8 cellular contexts compared by ENCODE assay signal in the genomic region with DNA sequence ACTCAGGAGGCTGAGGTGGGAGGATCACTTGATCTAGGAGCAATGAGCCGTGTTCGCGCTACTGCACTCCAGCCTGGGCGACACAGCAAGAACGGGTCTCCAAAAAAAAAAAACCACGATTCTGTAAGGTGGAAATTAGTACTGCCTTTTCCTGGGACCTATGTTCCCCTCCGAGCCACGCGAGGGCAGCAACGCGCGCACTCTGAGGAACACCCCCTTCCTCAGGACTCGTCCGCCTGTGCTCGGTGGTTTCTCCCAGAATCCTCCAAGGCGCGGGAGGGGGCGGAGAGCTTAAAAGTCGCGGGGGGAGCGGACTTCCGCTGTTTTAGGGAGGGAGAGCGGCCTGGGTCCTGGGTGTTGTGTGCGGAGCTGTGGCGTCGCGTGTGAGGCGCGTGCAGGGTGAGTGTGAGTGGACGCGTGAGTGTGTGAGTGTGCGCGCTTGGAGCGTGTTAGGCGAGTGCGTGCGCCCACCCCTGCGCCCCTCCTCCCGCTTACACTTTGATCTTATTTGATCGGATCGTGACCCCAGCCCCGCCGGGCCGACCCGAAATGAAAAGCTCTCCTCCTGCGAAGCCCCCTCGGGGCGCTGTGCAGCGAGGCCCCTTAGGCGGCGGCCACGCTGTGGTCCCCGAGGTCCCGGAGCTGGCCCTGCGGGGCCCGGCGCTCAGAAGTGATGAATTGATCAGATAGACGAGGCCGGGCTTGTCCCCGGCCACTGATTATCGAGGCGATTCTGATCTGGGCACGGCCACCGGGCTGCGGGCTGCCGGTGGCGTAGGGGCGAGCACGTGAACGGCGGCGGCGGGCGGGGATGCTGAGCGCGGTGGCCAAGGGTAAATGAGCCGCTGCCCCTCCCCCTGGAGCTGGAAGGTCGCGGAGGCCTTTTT. TPM values are rescaled to one million over a fixed set of nuclear protein-coding genes. Genes with fewer than 3 reads are reported as not detected.
DNase-seq lines count a peak whose midpoint lies in the region; ATAC-seq, FAIRE-seq and TF ChIP-seq lines count a peak whose summit lies in the region.

No MANE protein-coding gene starts in this region.

- H3K27ac ChIP-seq in WERI-Rb-1 = peak overlapping the region; percentile 92
- H3K27ac ChIP-seq in spleen = peak overlapping the region; percentile 96 to 99 (median 98)

- H3K4me3 ChIP-seq in AG04449 (ENCODE audit: low read depth, low read length) = peak overlapping the region; percentile 99
- peak overlapping the region; percentile 87 for H3K4me3 ChIP-seq in WERI-Rb-1 (ENCODE audit: low read depth, low read length)
- H3K4me3 ChIP-seq in bronchial epithelial cell (ENCODE audit: low read depth, low read length) = peak overlapping the region; percentile 98
- H3K4me3 ChIP-seq in spleen = peak overlapping the region; percentile 78 to 99 (median 94)

- no peak for FAIRE-seq in bronchial epithelial cell (lab: Jason Lieb, UNC)

- H3K4me1 ChIP-seq in spleen = peaks cover 0 to 33% (median 26%) of the 10 kb centered on the region in 6 donors

- ATAC-seq in GM18868 (IDR thresholded peaks at IDR 0.05; ENCODE audit: unreplicated experiment) (peak; percentile 89), HG03108 (IDR thresholded peaks at IDR 0.05; ENCODE audit: unreplicated experiment) (peak; percentile 83)

- CTCF ChIA-PET in AG04449 (lab: Yijun Ruan, JAX) = interaction anchor here (0.6 to 5.0 kb wide), 35 partner anchors 9 to 397 kb away, joined by 3 to 62 read pairs (median 4); a partner anchor contains a TSS

- H3K9me3 ChIP-seq in WERI-Rb-1 (ENCODE audit: severe bottlenecking) = no peaks in the 10 kb centered on the region
- no peaks in the 10 kb centered on the region for H3K9me3 ChIP-seq in spleen

- peak; percentile 82 for DNase-seq in AG04449 (ENCODE audit: low read depth, low spot score)
- DNase-seq in NCI-H2196 (lab: John Stamatoyannopoulos, UW; ENCODE audit: unreplicated experiment) = peak; percentile 97
- peak; percentile 99 for DNase-seq in WERI-Rb-1
- peak; percentile 87 for DNase-seq in bronchial epithelial cell (ENCODE audit: low read depth)
- DNase-seq in inferior parietal cortex (ENCODE audit: extremely low spot score) = peak; percentile 95
- DNase-seq in spleen = peak; percentile 99

- WGBS in spleen, 5 donors = 0 to 1% (median 0%) methylated on average over 65 to 79 of the region's 79 CpGs

- intact Hi-C loops in spleen (cut with DNase I; ENCODE audit: low total_unique reads) = no loop called here

- H3K36me3 ChIP-seq in WERI-Rb-1 (peaks cover 9% of the 10 kb centered on the region), bronchial epithelial cell (ENCODE audit: control insufficient read depth, insufficient read depth, low read length) (no peaks in the 10 kb centered on the region), spleen (peaks cover 0 to 36% (median 7%) of the 10 kb centered on the region in 6 donors)

- peak; percentile 91 to 95 (median 92) for TF ChIP-seq POLR2A in spleen (IDR thresholded peaks at IDR 0.05)

- H3K27me3 ChIP-seq in WERI-Rb-1 (ENCODE audit: insufficient read depth, low read depth, severe bottlenecking) (no peaks in the 10 kb centered on the region), bronchial epithelial cell (ENCODE audit: control insufficient read depth, insufficient read depth, low read length) (no peaks in the 10 kb centered on the region), spleen (replicated peaks in 1 of 7) (no peaks in the 10 kb centered on the region)

- POLR2A ChIA-PET in AG04449 (lab: Yijun Ruan, JAX) = interaction anchor here (0.5 to 2.0 kb wide), 26 partner anchors 9 to 196 kb away, joined by 3 to 50 read pairs (median 6); a partner anchor contains a TSS

- TF ChIP-seq CTCF in AG04449 (IDR thresholded peaks at IDR 0.05; ENCODE audit: insufficient read depth, low read length, missing control alignments) = peak; percentile 94
- peak; percentile 82 for TF ChIP-seq CTCF in WERI-Rb-1 (IDR thresholded peaks at IDR 0.05; ENCODE audit: low read depth, low read length)
- TF ChIP-seq CTCF in bronchial epithelial cell (IDR thresholded peaks at IDR 0.05; ENCODE audit: insufficient read depth, low read length, severe bottlenecking) = peak; percentile 88
- TF ChIP-seq CTCF in spleen (IDR thresholded peaks at IDR 0.05 in 8 of 11, conservative IDR thresholded peaks at IDR 0.05 in 3 of 11) = peak; percentile 80 to 98 (median 92)

RNA-seq across cellular contexts. Expression of a gene that starts 9.6 kb away (rescaled TPM):
- total RNA-seq in bronchial epithelial cell (52.7 and 56.3 TPM in 2 replicates), spleen (10 to 100 TPM; 23.1 to 48.2 (median 45.2) TPM)
- 10 to 100 TPM; 19.1 to 20.4 (median 19.7) TPM for polyA plus RNA-seq in spleen

RNA-seq across cellular contexts. Expression of a gene that starts 13.8 kb away (rescaled TPM):
- total RNA-seq in bronchial epithelial cell (under 0.01 TPM in 1 of 2 replicates, not detected in the other), spleen (10 to 100 TPM in 1 of 7 donors, 1 to 10 TPM in 6; 2.3 to 10.3 (median 5.5) TPM)
- polyA plus RNA-seq in spleen = under 1 TPM; 0.26 to 0.36 (median 0.32) TPM

RNA-seq across cellular contexts. Expression of a gene that starts 24.3 kb away (rescaled TPM):
- total RNA-seq in bronchial epithelial cell (96.9 and 157 TPM in 2 replicates), spleen (10 to 100 TPM; 18.0 to 32.5 (median 24.5) TPM)
- polyA plus RNA-seq in spleen = 10 to 100 TPM in 2 of 3 donors, 1 to 10 TPM in 1; 9.0 to 22.5 (median 12.5) TPM

RNA-seq across cellular contexts. Expression of a gene that starts 58.2 kb away (rescaled TPM):
- 16.8 and 21.0 TPM in 2 replicates for total RNA-seq in bronchial epithelial cell
- 10 to 100 TPM in 6 of 7 donors, 1 to 10 TPM in 1; 9.8 to 20.1 (median 14.6) TPM for total RNA-seq in spleen
- 1 to 10 TPM; 1.9 to 3.5 (median 2.2) TPM for polyA plus RNA-seq in spleen

Comparison
In these comparisons a context has a peak if more than half of its experiments do, and no peak if none do; other contexts are left out.
1. Peak in every context shown above with its lines: DNase-seq, ATAC-seq, H3K4me3 ChIP-seq and H3K27ac ChIP-seq.